Comparison of ENCODE assay signal across 21 cellular contexts in the genomic region with DNA sequence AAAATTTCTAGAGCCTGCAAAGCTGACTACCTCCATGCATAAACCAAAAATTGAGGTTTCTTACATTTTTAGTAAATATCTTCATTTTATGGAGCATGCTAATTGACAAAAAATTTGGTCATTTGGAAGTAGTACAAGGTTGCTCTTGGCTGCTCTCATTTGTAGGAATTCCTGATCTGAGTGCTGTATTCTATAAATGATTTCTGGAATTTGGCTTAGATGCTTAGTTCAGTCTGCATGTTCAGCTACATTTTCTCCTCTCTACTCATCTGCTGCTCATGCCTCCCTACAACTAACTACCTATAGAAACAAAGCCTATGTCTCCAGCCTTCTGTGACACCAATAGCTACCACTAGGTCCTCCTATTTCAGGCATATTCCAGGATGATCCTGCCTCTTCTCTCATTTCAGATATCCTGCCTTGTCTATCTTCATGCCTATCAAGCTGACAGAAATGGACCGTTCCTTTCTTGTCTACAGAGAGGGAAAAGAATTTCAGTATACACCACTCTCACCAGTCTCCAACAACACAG.
DNase-seq lines count a peak whose midpoint lies in the region; ATAC-seq, FAIRE-seq and TF ChIP-seq lines count a peak whose summit lies in the region.
"Had no signal": no experiment of that assay in that cellular context is flagged by ENCODE, and none has a peak within 500 bp of the region (broad histone marks: within the 10 kb centered on the region; RNA-seq: fewer than 3 reads in every experiment).

No MANE protein-coding gene starts in this region.

- H3K9me3 Mint-ChIP-seq in endodermal cell, result no peaks in the 10 kb centered on the region
- H3K9me3 Mint-ChIP-seq in activated T-helper 2 cell treated with anti-CD3 and anti-CD28 coated beads, Interferon-gamma antibody, Interleukin-2, Interleukin-4, amounts not matched to agents 10 μg/mL and 5 μg/mL and 100 μg/mL, durations not matched to agents 14 hours and 24 hours and 36 hours, result peaks cover 5% of the 10 kb centered on the region
- H3K9me3 Mint-ChIP-seq: HFFc6 had no signal

- H3K23ac ChIP-seq in IMR-90 (ENCODE audit: low read depth, low read length), result no peak overlapping the region

- no peak overlapping the region for H2BK5ac ChIP-seq in IMR-90 (ENCODE audit: low read depth, low read length, poor library complexity, severe bottlenecking)

- no peak for FAIRE-seq in H54 (lab: Jason Lieb, UNC)

- POLR2A ChIA-PET in IMR-90 (lab: Charles Lee; ENCODE audit: unreplicated experiment), result no interaction called here

- no peaks in the 10 kb centered on the region for H3K79me1 ChIP-seq in IMR-90 (ENCODE audit: low read depth in 1 of 2, low read length in 2 of 2)

- no peak overlapping the region for H4K8ac ChIP-seq in IMR-90 (ENCODE audit: low read depth in 2 of 2, low read length in 2 of 2)

- H2AK9ac ChIP-seq in IMR-90 (replicated peaks; ENCODE audit: low read depth, low read length, poor library complexity), result no peak overlapping the region

- no CpG with 5 or more reads among the region's 1 CpG for WGBS in IMR-90 (ENCODE audit: extremely low coverage in 2 of 2, insufficient read length in 1 of 2), 2 experiments
- WGBS in endodermal cell (ENCODE audit: insufficient coverage in 1 of 2, insufficient read length in 1 of 2), 2 experiments, result 88% methylated on average over 1 of the region's 1 CpG; no CpG with 5 or more reads in 1 of the 2 experiments

- no peak overlapping the region for H3K4me3 Mint-ChIP-seq in endodermal cell
- no peak overlapping the region for H3K4me3 Mint-ChIP-seq in activated T-helper 2 cell treated with anti-CD3 and anti-CD28 coated beads, Interferon-gamma antibody, Interleukin-2, Interleukin-4, amounts not matched to agents 10 μg/mL and 5 μg/mL and 100 μg/mL, durations not matched to agents 14 hours and 24 hours and 36 hours (ENCODE audit: low read depth)
- H3K4me3 Mint-ChIP-seq: CD8-positive, alpha-beta T cell; HFFc6 had no signal

- H3K4me1 Mint-ChIP-seq in endodermal cell, result peaks cover 3% of the 10 kb centered on the region
- H3K4me1 Mint-ChIP-seq in activated T-helper 2 cell treated with anti-CD3 and anti-CD28 coated beads, Interferon-gamma antibody, Interleukin-2, Interleukin-4, amounts not matched to agents 10 μg/mL and 5 μg/mL and 100 μg/mL, durations not matched to agents 14 hours and 24 hours and 36 hours (ENCODE audit: low read depth), result no peaks in the 10 kb centered on the region

- CTCF ChIA-PET in IMR-90 (lab: Yijun Ruan, JAX), result interaction anchor here (0.7 to 1.1 kb wide), 2 partner anchors 75 to 208 kb away, joined by 3 read pairs; no protein-coding TSS in a partner anchor

- no peak overlapping the region for H2AK5ac ChIP-seq in IMR-90 (ENCODE audit: low read depth, low read length)

- in situ Hi-C loops in IMR-90 (cut with MboI; ENCODE audit: low sequenced_read_pairs), result no loop called here

- no peak overlapping the region for H4K5ac ChIP-seq in IMR-90 (ENCODE audit: low read depth, low read length)

- intact Hi-C loops in IMR-90 (cut with micrococcal nuclease), result no loop called here
- intact Hi-C loops in activated T-helper 2 cell treated with anti-CD3 and anti-CD28 coated beads, Interferon-gamma antibody, Interleukin-2, Interleukin-4, amounts not matched to agents 10 μg/mL and 5 μg/mL and 100 μg/mL, durations not matched to agents 14 hours and 24 hours and 36 hours (cut with micrococcal nuclease), result no loop called here

- no peak overlapping the region for H4K91ac ChIP-seq in IMR-90 (ENCODE audit: insufficient read depth, low read depth, low read length)

- H4K20me1 ChIP-seq in IMR-90 (ENCODE audit: insufficient read depth, low read length), result no peaks in the 10 kb centered on the region
- H4K20me1 ChIP-seq: BLaER1 treated with 17β-estradiol and CSF1 and Interleukin-3, amounts not matched to agents 10 nM and 100 nM had no signal

- H3K4me3 ChIP-seq in IMR-90 (ENCODE audit: insufficient read depth, low read depth, low read length), result no peak overlapping the region
- no peak overlapping the region for H3K4me3 ChIP-seq in endodermal cell (ENCODE audit: low read length)
- H3K4me3 ChIP-seq in thoracic aorta, result no peak overlapping the region
- H3K4me3 ChIP-seq: BLaER1 treated with 17β-estradiol and CSF1 and Interleukin-3, amounts not matched to agents 10 nM and 100 nM; SJSA1 had no signal

- TF ChIP-seq POLR2A in IMR-90 (IDR thresholded peaks at IDR 0.05; ENCODE audit: low read depth, low read length) (no peak), H54 (IDR thresholded peaks at IDR 0.05; ENCODE audit: low read depth, low read length) (no peak)

- no TSS peak for BruUV-seq in IMR-90 (replicated peaks; lab: Mats Ljungman, UMichigan)

- no peak for TF ChIP-seq CTCF in IMR-90 (conservative IDR thresholded peaks at IDR 0.05; ENCODE audit: low read depth, low read length)
- peak; percentile 49 for TF ChIP-seq CTCF in endodermal cell (conservative IDR thresholded peaks at IDR 0.05)
- TF ChIP-seq CTCF in thoracic aorta (IDR thresholded peaks at IDR 0.05), result no peak

- H2BK20ac ChIP-seq in IMR-90 (ENCODE audit: low read depth, low read length), result no peak overlapping the region

- no peak overlapping the region for H3K27ac Mint-ChIP-seq in endodermal cell
- no peak overlapping the region for H3K27ac Mint-ChIP-seq in activated T-helper 2 cell treated with anti-CD3 and anti-CD28 coated beads, Interferon-gamma antibody, Interleukin-2, Interleukin-4, amounts not matched to agents 10 μg/mL and 5 μg/mL and 100 μg/mL, durations not matched to agents 14 hours and 24 hours and 36 hours
- H3K27ac Mint-ChIP-seq: CD8-positive, alpha-beta T cell; HFFc6 had no signal

- H2BK120ac ChIP-seq in IMR-90 (ENCODE audit: low read depth, low read length), result no peak overlapping the region

- H3K14ac ChIP-seq in IMR-90 (replicated peaks; ENCODE audit: low read depth, low read length), result no peak overlapping the region

- no peak overlapping the region for H3K56ac ChIP-seq in IMR-90 (ENCODE audit: extremely low read depth, insufficient read depth, low read length)

- no peaks in the 10 kb centered on the region for H3K36me3 Mint-ChIP-seq in endodermal cell (ENCODE audit: low read depth)
- H3K36me3 Mint-ChIP-seq in activated T-helper 2 cell treated with anti-CD3 and anti-CD28 coated beads, Interferon-gamma antibody, Interleukin-2, Interleukin-4, amounts not matched to agents 10 μg/mL and 5 μg/mL and 100 μg/mL, durations not matched to agents 14 hours and 24 hours and 36 hours (ENCODE audit: low read depth), result no peaks in the 10 kb centered on the region
- H3K36me3 Mint-ChIP-seq: CD8-positive, alpha-beta T cell had no signal

- no peak overlapping the region for H3K4ac ChIP-seq in IMR-90 (ENCODE audit: low read depth, low read length)

- H3K4me1 ChIP-seq in IMR-90 (ENCODE audit: control insufficient read depth, insufficient read depth, low read length) (no peaks in the 10 kb centered on the region), endodermal cell (ENCODE audit: control insufficient read depth, insufficient read depth, low read length) (no peaks in the 10 kb centered on the region), thoracic aorta (ENCODE audit: control insufficient read depth in 1 of 2, low read depth in 2 of 2) (peaks cover 11 to 23% of the 10 kb centered on the region in 2 donors)
- H3K4me1 ChIP-seq: BLaER1 treated with 17β-estradiol and CSF1 and Interleukin-3, amounts not matched to agents 10 nM and 100 nM; SJSA1 had no signal

- H2BK15ac ChIP-seq in IMR-90 (ENCODE audit: low read depth, low read length), result no peak overlapping the region

- H3K9me1 ChIP-seq in IMR-90 (ENCODE audit: insufficient read depth, low read length), result no peaks in the 10 kb centered on the region

- H2AFZ ChIP-seq in IMR-90 (replicated peaks; ENCODE audit: low read length, poor library complexity), result no peak overlapping the region

- H3K18ac ChIP-seq in IMR-90 (ENCODE audit: low read depth, low read length), result no peak overlapping the region

- H3K36me3 ChIP-seq in IMR-90 (ENCODE audit: control insufficient read depth, insufficient read depth, low read length) (no peaks in the 10 kb centered on the region), endodermal cell (ENCODE audit: control insufficient read depth, insufficient read depth, low read length) (no peaks in the 10 kb centered on the region), thoracic aorta (no peaks in the 10 kb centered on the region)
- H3K36me3 ChIP-seq: BLaER1 treated with 17β-estradiol and CSF1 and Interleukin-3, amounts not matched to agents 10 nM and 100 nM; SJSA1 had no signal

- H3K4me2 ChIP-seq in IMR-90 (ENCODE audit: low read depth, low read length), result no peak overlapping the region
- H3K4me2 ChIP-seq: BLaER1 treated with 17β-estradiol and CSF1 and Interleukin-3, amounts not matched to agents 10 nM and 100 nM; KMS-11 had no signal

- peak; percentile 10 for DNase-seq in NCI-H146 (lab: John Stamatoyannopoulos, UW)
- no peak for DNase-seq in NCI-H146 treated with DMSO at 0.1 percent for 48 hours (lab: John Stamatoyannopoulos, UW; ENCODE audit: unreplicated experiment)
- DNase-seq in IMR-90, result peak; percentile 2
- DNase-seq in endodermal cell, result no peak
- no peak for DNase-seq in thoracic aorta (ENCODE audit: low spot score)
- no peak for DNase-seq in activated T-helper 2 cell treated with anti-CD3 and anti-CD28 coated beads, Interferon-gamma antibody, Interleukin-2, Interleukin-4, amounts not matched to agents 10 μg/mL and 5 μg/mL and 100 μg/mL, durations not matched to agents 14 hours and 24 hours and 36 hours (ENCODE audit: low spot score)
- DNase-seq in H54 (ENCODE audit: insufficient read length, low spot score), result no peak
- no peak for DNase-seq in GDM1 (lab: John Stamatoyannopoulos, UW)
- DNase-seq: 8988T; Calu3; CD8-positive, alpha-beta T cell; DMS79; HFFc6; MV-4-11; NCI-H187 treated with DMSO at 0.1 percent for 48 hours; NCI-H2227 treated with DMSO at 0.1 percent for 48 hours; NCI-H524 had no signal

- H3K27me3 Mint-ChIP-seq in endodermal cell (ENCODE audit: insufficient read depth), result no peaks in the 10 kb centered on the region
- H3K27me3 Mint-ChIP-seq in activated T-helper 2 cell treated with anti-CD3 and anti-CD28 coated beads, Interferon-gamma antibody, Interleukin-2, Interleukin-4, amounts not matched to agents 10 μg/mL and 5 μg/mL and 100 μg/mL, durations not matched to agents 14 hours and 24 hours and 36 hours (ENCODE audit: low read depth), result no peaks in the 10 kb centered on the region

- H3K9me3 ChIP-seq in IMR-90 (ENCODE audit: control insufficient read depth, insufficient read depth, low read length), result no peaks in the 10 kb centered on the region
- no peaks in the 10 kb centered on the region for H3K9me3 ChIP-seq in endodermal cell (ENCODE audit: control insufficient read depth, low read length)
- no peaks in the 10 kb centered on the region for H3K9me3 ChIP-seq in thoracic aorta
- H3K9me3 ChIP-seq: BLaER1 treated with 17β-estradiol and CSF1 and Interleukin-3, amounts not matched to agents 10 nM and 100 nM; SJSA1 had no signal

- ATAC-seq in IMR-90 (ENCODE audit: low read depth), result peak; percentile 56; the same call in 1 of the 2 replicates
- no peak for ATAC-seq in thoracic aorta (ENCODE audit: insufficient number of reproducible peaks, low FRiP score, low read depth)
- ATAC-seq: CD8-positive, alpha-beta T cell; Panc1 had no signal

- H3K9ac ChIP-seq in IMR-90 (ENCODE audit: low read depth, low read length), result no peak overlapping the region
- H3K9ac ChIP-seq in endodermal cell (ENCODE audit: extremely low read depth, low read length, poor library complexity, severe bottlenecking), result no peak overlapping the region
- H3K9ac ChIP-seq: BLaER1 treated with 17β-estradiol and CSF1 and Interleukin-3, amounts not matched to agents 10 nM and 100 nM; KMS-11 had no signal

- no peak overlapping the region for H3K27ac ChIP-seq in IMR-90 (ENCODE audit: insufficient read depth, low read length)
- H3K27ac ChIP-seq in endodermal cell (ENCODE audit: low read depth, low read length), result no peak overlapping the region
- H3K27ac ChIP-seq in thoracic aorta, result peak overlapping the region; percentile 17 to 20
- H3K27ac ChIP-seq: BLaER1 treated with 17β-estradiol and CSF1 and Interleukin-3, amounts not matched to agents 10 nM and 100 nM; KMS-11; SJSA1 had no signal

- TF ChIP-seq RAD21 in IMR-90 (IDR thresholded peaks at IDR 0.05; ENCODE audit: low read length), result no peak

- dilution Hi-C loops in IMR-90 (cut with HindIII; ENCODE audit: low sequenced_read_pairs, unreplicated experiment), result no loop called here

- H3K27me3 ChIP-seq in IMR-90 (ENCODE audit: control insufficient read depth, insufficient read depth, low read length), result no peaks in the 10 kb centered on the region
- no peaks in the 10 kb centered on the region for H3K27me3 ChIP-seq in endodermal cell (ENCODE audit: control insufficient read depth, insufficient read depth, low read length, poor library complexity, severe bottlenecking)
- H3K27me3 ChIP-seq in thoracic aorta (replicated peaks; ENCODE audit: insufficient read depth), result no peaks in the 10 kb centered on the region
- H3K27me3 ChIP-seq: BLaER1 treated with 17β-estradiol and CSF1 and Interleukin-3, amounts not matched to agents 10 nM and 100 nM; SJSA1 had no signal

Comparison
In these comparisons a context has a peak if more than half of its experiments do, and no peak if none do; other contexts are left out.
1. DNase-seq: peak in NCI-H146 (single experiment) and IMR-90 (single experiment); none in NCI-H146 treated with DMSO at 0.1 percent for 48 hours (single experiment), endodermal cell (single experiment), thoracic aorta (single experiment), activated T-helper 2 cell treated with anti-CD3 and anti-CD28 coated beads, Interferon-gamma antibody, Interleukin-2, Interleukin-4, amounts not matched to agents 10 μg/mL and 5 μg/mL and 100 μg/mL, durations not matched to agents 14 hours and 24 hours and 36 hours (single experiment), H54 (single experiment) and GDM1 (single experiment).
2. H3K27ac ChIP-seq: peak in thoracic aorta (2 of 2); none in IMR-90 (single experiment) and endodermal cell (single experiment).